1 cellular context compared by ENCODE assay signal in the genomic region with DNA sequence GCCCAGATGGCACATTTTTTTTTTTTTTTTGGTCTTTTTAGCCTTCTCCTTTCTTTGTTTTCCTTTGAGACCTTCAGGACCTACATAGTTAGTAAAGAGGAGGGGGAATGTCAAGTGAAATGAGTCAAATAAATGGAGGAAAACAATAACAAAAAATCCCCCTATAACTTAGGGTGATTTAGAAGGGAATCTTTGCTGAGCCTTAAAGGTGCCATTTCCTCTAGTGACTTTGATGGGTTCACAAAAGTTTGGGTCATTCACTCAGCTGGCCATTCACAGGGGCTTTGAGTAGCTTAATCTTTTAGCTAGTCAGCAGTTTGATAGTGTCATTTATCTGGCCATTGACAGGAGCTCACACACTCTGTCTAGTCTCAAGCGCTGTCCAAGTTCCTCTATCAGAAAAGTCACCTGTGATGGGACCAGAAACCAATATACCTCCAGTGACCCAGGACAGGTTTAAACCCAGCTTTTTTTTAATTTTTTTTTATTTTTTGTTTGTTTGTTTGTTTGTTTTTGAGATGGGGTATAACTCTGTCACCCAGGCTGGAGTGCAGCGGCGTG.
TF ChIP-seq lines count a peak whose summit lies in the region.

No MANE protein-coding gene starts in this region.

TF ChIP-seq in HCT116, 20 proteins besides CTCF, POLR2A, EP300 and RAD21 (continued from another document):
- TF ChIP-seq, protein P1, sequence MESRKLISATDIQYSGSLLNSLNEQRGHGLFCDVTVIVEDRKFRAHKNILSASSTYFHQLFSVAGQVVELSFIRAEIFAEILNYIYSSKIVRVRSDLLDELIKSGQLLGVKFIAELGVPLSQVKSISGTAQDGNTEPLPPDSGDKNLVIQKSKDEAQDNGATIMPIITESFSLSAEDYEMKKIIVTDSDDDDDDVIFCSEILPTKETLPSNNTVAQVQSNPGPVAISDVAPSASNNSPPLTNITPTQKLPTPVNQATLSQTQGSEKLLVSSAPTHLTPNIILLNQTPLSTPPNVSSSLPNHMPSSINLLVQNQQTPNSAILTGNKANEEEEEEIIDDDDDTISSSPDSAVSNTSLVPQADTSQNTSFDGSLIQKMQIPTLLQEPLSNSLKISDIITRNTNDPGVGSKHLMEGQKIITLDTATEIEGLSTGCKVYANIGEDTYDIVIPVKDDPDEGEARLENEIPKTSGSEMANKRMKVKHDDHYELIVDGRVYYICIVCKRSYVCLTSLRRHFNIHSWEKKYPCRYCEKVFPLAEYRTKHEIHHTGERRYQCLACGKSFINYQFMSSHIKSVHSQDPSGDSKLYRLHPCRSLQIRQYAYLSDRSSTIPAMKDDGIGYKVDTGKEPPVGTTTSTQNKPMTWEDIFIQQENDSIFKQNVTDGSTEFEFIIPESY (IDR thresholded peaks at IDR 0.05; ENCODE audit: extremely low read depth, insufficient replicate concordance, low read length): no peak
- TF ChIP-seq POLR2AphosphoS5 (IDR thresholded peaks at IDR 0.05; ENCODE audit: low read depth, low read length) (no peak), SRF (IDR thresholded peaks at IDR 0.05; ENCODE audit: low read depth) (no peak), EZH2phosphoT487 (IDR thresholded peaks at IDR 0.05; ENCODE audit: borderline replicate concordance) (no peak)
